In genomic region chr6:47964994-47965393, GRCh38 we compare ENCODE assay signal across 8 cellular contexts.
"Had no signal": no experiment of that assay in that cellular context is flagged by ENCODE, and none has a peak within 500 bp of the region (broad histone marks: within the 10 kb centered on the region; RNA-seq: fewer than 3 reads in every experiment).

No MANE protein-coding gene starts in this region.

- FAIRE-seq: G401.6, GM12878, GM12891, GM12892, GM18507, GM19239 had no signal

- DNase-seq: GDM1, GF-D8 had no signal

- ATAC-seq: GM12878 had no signal

- H3K4me3 ChIP-seq: GM12878 had no signal
